Comparison of ENCODE assay signal across 22 cellular contexts in the genomic region with DNA sequence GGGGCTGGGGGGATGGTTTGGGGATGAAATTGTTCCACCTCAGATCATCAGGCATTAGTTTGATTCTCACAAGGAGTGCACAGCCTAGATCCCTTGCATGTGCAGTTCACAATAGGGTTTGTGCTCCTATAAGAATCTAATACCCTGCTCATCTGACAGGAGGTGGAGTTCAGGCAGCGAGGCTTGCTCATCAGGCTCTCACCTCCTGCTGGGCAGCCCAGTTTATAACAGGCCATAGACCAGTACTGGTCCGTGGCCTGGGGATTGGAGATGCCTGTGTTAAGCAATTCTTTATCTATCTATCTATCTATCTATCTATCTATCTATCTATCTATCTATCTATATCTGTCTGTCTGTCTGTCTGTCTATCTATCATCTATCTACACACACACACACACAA.
"Had no signal": no experiment of that assay in that cellular context is flagged by ENCODE, and none has a peak within 500 bp of the region (broad histone marks: within the 10 kb centered on the region; RNA-seq: fewer than 3 reads in every experiment).

No MANE protein-coding gene starts in this region.

- H3K27ac ChIP-seq: dorsolateral prefrontal cortex, esophagus squamous epithelium, left lung, prostate gland, right atrium auricular region, thyroid gland, vagina had no signal

- H3K9me3 ChIP-seq: esophagus squamous epithelium, left lung, prostate gland, right atrium auricular region, thyroid gland, vagina had no signal

- H3K4me1 ChIP-seq: esophagus squamous epithelium, left lung, prostate gland, right atrium auricular region, thyroid gland, vagina had no signal

- H3K4me1 Mint-ChIP-seq: nephron; stimulated activated naive CD8-positive, alpha-beta T cell treated with anti-CD3 and anti-CD28 coated beads, Interleukin-15, amount 100 ng/mL, for 72 hours had no signal

- H3K36me3 Mint-ChIP-seq: naive thymus-derived CD4-positive, alpha-beta T cell had no signal

- H3K4me3 ChIP-seq: dorsolateral prefrontal cortex, esophagus squamous epithelium, left lung, prostate gland, right atrium auricular region, smooth muscle cell, thyroid gland, vagina had no signal

- DNase-seq: dorsolateral prefrontal cortex; effector CD4-positive, alpha-beta T cell; esophagus squamous epithelium; hypothalamus; left cardiac atrium; left lung; mesenchymal stem cell; midbrain; naive thymus-derived CD4-positive, alpha-beta T cell; nucleus accumbens; stimulated activated CD4-positive, alpha-beta T cell treated with anti-CD3 and anti-CD28 coated beads, Interleukin-12 subunit alpha, Interleukin-12 subunit beta, amount 100 ng/mL, for 4 hours; stimulated activated CD4-positive, alpha-beta T cell treated with anti-CD3 and anti-CD28 coated beads, Interleukin-1b, Interleukin-23, amount 100 ng/mL, for 48 hours; stimulated activated CD4-positive, alpha-beta T cell treated with anti-CD3 and anti-CD28 coated beads, Interleukin-4, amount 100 ng/mL, for 1 hour; stimulated activated CD8-positive, alpha-beta memory T cell treated with anti-CD3 and anti-CD28 coated beads, Interleukin-4, amount 100 ng/mL, for 48 hours; stimulated activated naive CD4-positive, alpha-beta T cell; stimulated activated naive CD8-positive, alpha-beta T cell treated with anti-CD3 and anti-CD28 coated beads, Interleukin-15, amount 100 ng/mL, for 72 hours; thyroid gland had no signal

- H3K27ac Mint-ChIP-seq: naive thymus-derived CD4-positive, alpha-beta T cell; nephron; stimulated activated naive CD8-positive, alpha-beta T cell treated with anti-CD3 and anti-CD28 coated beads, Interleukin-15, amount 100 ng/mL, for 72 hours had no signal

- H3K4me3 Mint-ChIP-seq: naive thymus-derived CD4-positive, alpha-beta T cell; nephron; stimulated activated naive CD8-positive, alpha-beta T cell treated with anti-CD3 and anti-CD28 coated beads, Interleukin-15, amount 100 ng/mL, for 72 hours had no signal

- H3K36me3 ChIP-seq: esophagus squamous epithelium, left lung, prostate gland, right atrium auricular region, thyroid gland, vagina had no signal

- H3K27me3 ChIP-seq: esophagus squamous epithelium, left lung, right atrium auricular region, thyroid gland, vagina had no signal

- H3K4me2 ChIP-seq: smooth muscle cell had no signal
